1 cellular context compared by ENCODE assay signal in genomic region chr11:102346456-102346747, GRCh38.
TF ChIP-seq lines count a peak whose summit lies in the region.

No MANE protein-coding gene starts in this region.

TF ChIP-seq in H1, 55 proteins besides CTCF, POLR2A, EP300 and RAD21 (continued from another document):
- TF ChIP-seq CBX5 (IDR thresholded peaks at IDR 0.05; ENCODE audit: low read depth, low read length) (no peak), KDM4A (IDR thresholded peaks at IDR 0.05; ENCODE audit: low read depth, low read length, severe bottlenecking) (no peak), NRF1 (IDR thresholded peaks at IDR 0.05; ENCODE audit: low read depth, low read length) (no peak), HDAC6 (IDR thresholded peaks at IDR 0.05; ENCODE audit: low read depth, low read length) (no peak), JUND (IDR thresholded peaks at IDR 0.05; ENCODE audit: low read length) (no peak), CTBP2 (IDR thresholded peaks at IDR 0.05; ENCODE audit: borderline replicate concordance, insufficient read depth, insufficient read length, low read length) (no peak)
